8 cellular contexts compared by ENCODE assay signal in genomic region chr1:109161836-109162606, GRCh38. TPM values are rescaled to one million over a fixed set of nuclear protein-coding genes. Genes with fewer than 3 reads are reported as not detected.
DNase-seq lines count a peak whose midpoint lies in the region; ATAC-seq and TF ChIP-seq lines count a peak whose summit lies in the region.

No MANE protein-coding gene starts in this region.

- intact Hi-C loops in CD4-positive, alpha-beta T cell (cut with DNase I, micrococcal nuclease): no loop called here
- intact Hi-C loops in right cardiac atrium (cut with DNase I): no loop called here

- H3K4me3 ChIP-seq in KMS-11 (IDR thresholded peaks at IDR 0.05; ENCODE audit: insufficient read depth, low read depth, low read length) (no peak overlapping the region), right cardiac atrium (ENCODE audit: low read length) (no peak overlapping the region)

- CTCF ChIA-PET in CD4-positive, alpha-beta T cell (lab: Charles Lee): no interaction called here

- peaks cover 14% of the 10 kb centered on the region for H3K4me1 ChIP-seq in KMS-11 (ENCODE audit: low read depth, poor library complexity, severe bottlenecking)
- H3K4me1 ChIP-seq in right cardiac atrium (ENCODE audit: control insufficient read depth, insufficient read depth, low read length): peaks cover 3% of the 10 kb centered on the region

- H3K27me3 Mint-ChIP-seq in CD4-positive, alpha-beta T cell: no peaks in the 10 kb centered on the region
- no peaks in the 10 kb centered on the region for H3K27me3 Mint-ChIP-seq in activated naive CD4-positive, alpha-beta T cell treated with anti-CD3 and anti-CD28 coated beads, Interleukin-2, amount 50 U/mL, for 24 hours

- H3K36me3 Mint-ChIP-seq in CD4-positive, alpha-beta T cell (ENCODE audit: low read depth): peaks cover 12% of the 10 kb centered on the region
- H3K36me3 Mint-ChIP-seq in activated naive CD4-positive, alpha-beta T cell treated with anti-CD3 and anti-CD28 coated beads, Interleukin-2, amount 50 U/mL, for 24 hours: no peaks in the 10 kb centered on the region

- H4K20me1 ChIP-seq in KMS-11 (ENCODE audit: insufficient read depth): no peaks in the 10 kb centered on the region

- peaks cover 14% of the 10 kb centered on the region for H3K4me1 Mint-ChIP-seq in CD4-positive, alpha-beta T cell (ENCODE audit: low read depth)
- peaks cover 12% of the 10 kb centered on the region for H3K4me1 Mint-ChIP-seq in activated naive CD4-positive, alpha-beta T cell treated with anti-CD3 and anti-CD28 coated beads, Interleukin-2, amount 50 U/mL, for 24 hours

- ATAC-seq in CD4-positive, alpha-beta T cell (ENCODE audit: poor library complexity): peak; percentile 55
- peak; percentile 83 to 86 for ATAC-seq in right cardiac atrium

- no peaks in the 10 kb centered on the region for H3K9me3 ChIP-seq in CD4-positive, alpha-beta T cell (ENCODE audit: control insufficient read depth, low read length)
- no peaks in the 10 kb centered on the region for H3K9me3 ChIP-seq in right cardiac atrium (ENCODE audit: control insufficient read depth, low read length)

- H3K9ac ChIP-seq in KMS-11: no peak overlapping the region

- H3K4me3 Mint-ChIP-seq in CD4-positive, alpha-beta T cell: peak overlapping the region; percentile 11
- H3K4me3 Mint-ChIP-seq in activated naive CD4-positive, alpha-beta T cell treated with anti-CD3 and anti-CD28 coated beads, Interleukin-2, amount 50 U/mL, for 24 hours: peak overlapping the region; percentile 23

- TF ChIP-seq CTCF in CD4-positive, alpha-beta T cell (IDR thresholded peaks at IDR 0.05): no peak
- TF ChIP-seq CTCF in GM20000 (IDR thresholded peaks at IDR 0.05; ENCODE audit: extremely low read depth, missing control alignments) (no peak), KMS-11 (conservative IDR thresholded peaks at IDR 0.05; ENCODE audit: low read depth, low read length) (no peak)

- no peak overlapping the region for H3K27ac ChIP-seq in CD4-positive, alpha-beta T cell (ENCODE audit: low read depth, low read length)
- H3K27ac ChIP-seq in KMS-11 (no peak overlapping the region), right cardiac atrium (ENCODE audit: low read length) (no peak overlapping the region)

- 39% methylated on average over 12 of the region's 12 CpGs for WGBS in right cardiac atrium

- H3K27ac Mint-ChIP-seq in CD4-positive, alpha-beta T cell: peak overlapping the region; percentile 52
- no peak overlapping the region for H3K27ac Mint-ChIP-seq in activated naive CD4-positive, alpha-beta T cell treated with anti-CD3 and anti-CD28 coated beads, Interleukin-2, amount 50 U/mL, for 24 hours

- H3K79me2 ChIP-seq in KMS-11 (ENCODE audit: insufficient read depth, low read depth): no peaks in the 10 kb centered on the region

- H2AFZ ChIP-seq in KMS-11 (ENCODE audit: low read depth): peak overlapping the region; percentile 1; the same call in 1 of the 2 replicates

- no peaks in the 10 kb centered on the region for H3K27me3 ChIP-seq in CD4-positive, alpha-beta T cell (ENCODE audit: control insufficient read depth, insufficient read depth, low read length)
- H3K27me3 ChIP-seq in KMS-11 (ENCODE audit: insufficient read depth, low read depth) (no peaks in the 10 kb centered on the region), right cardiac atrium (ENCODE audit: control insufficient read depth, insufficient read depth) (no peaks in the 10 kb centered on the region)

- POLR2A ChIA-PET in CD4-positive, alpha-beta T cell (lab: Charles Lee): interaction anchor here (0.7 kb wide), 1 partner anchor 13 kb away, joined by 3 read pairs; no protein-coding TSS in a partner anchor

- no peaks in the 10 kb centered on the region for H3K36me3 ChIP-seq in KMS-11 (ENCODE audit: insufficient read depth)

- no peak overlapping the region; the same call in 1 of the 2 replicates for H3K4me2 ChIP-seq in KMS-11

- DNase-seq in CD4-positive, alpha-beta T cell: no peak
- DNase-seq in GM20000 (ENCODE audit: low spot score) (peak; percentile 48), right cardiac atrium (peak; percentile 32 to 77 (median 75)), NCI-H128 (lab: John Stamatoyannopoulos, UW; ENCODE audit: unreplicated experiment) (no peak), DMS53 treated with DMSO at 0.1 percent for 48 hours (lab: John Stamatoyannopoulos, UW; ENCODE audit: unreplicated experiment) (no peak)
- peak; percentile 37 for DNase-seq in stimulated activated CD4-positive, alpha-beta T cell treated with anti-CD3 and anti-CD28 coated beads, Interleukin-1b, Interleukin-23, amount 100 ng/mL, for 48 hours

- no peaks in the 10 kb centered on the region for H3K9me3 Mint-ChIP-seq in CD4-positive, alpha-beta T cell
- no peaks in the 10 kb centered on the region for H3K9me3 Mint-ChIP-seq in activated naive CD4-positive, alpha-beta T cell treated with anti-CD3 and anti-CD28 coated beads, Interleukin-2, amount 50 U/mL, for 24 hours

RNA-seq across cellular contexts. Expression of gene ELAPOR1, which starts 48.1 kb away (rescaled TPM):
- total RNA-seq in CD4-positive, alpha-beta T cell: 10 to 100 TPM; 14.2 to 16.1 TPM
- under 1 TPM; 0.28 to 0.51 (median 0.30) TPM for total RNA-seq in right cardiac atrium
- polyA plus RNA-seq in right cardiac atrium: 0.18 TPM

RNA-seq across cellular contexts. Expression of gene SARS1, which starts 51.7 kb away (rescaled TPM):
- total RNA-seq in CD4-positive, alpha-beta T cell: 100 to 1,000 TPM; 122 to 131 TPM
- 100 to 1,000 TPM; 123 to 146 (median 135) TPM for total RNA-seq in right cardiac atrium
- polyA plus RNA-seq in right cardiac atrium: 84.5 TPM

Comparison
In these comparisons a context has a peak if more than half of its experiments do, and no peak if none do; other contexts are left out.
1. DNase-seq: peak in GM20000 (single experiment), right cardiac atrium (3 of 3) and stimulated activated CD4-positive, alpha-beta T cell treated with anti-CD3 and anti-CD28 coated beads, Interleukin-1b, Interleukin-23, amount 100 ng/mL, for 48 hours (single experiment); none in CD4-positive, alpha-beta T cell (0 of 10), NCI-H128 (single experiment) and DMS53 treated with DMSO at 0.1 percent for 48 hours (single experiment).
2. RNA of gene ELAPOR1, which starts 48.1 kb away (total RNA-seq): 14.2 to 16.1 TPM in CD4-positive, alpha-beta T cell; 0.28 to 0.51 TPM in right cardiac atrium; every median in the first group is over 10 times any median in the second.